In the genomic region with DNA sequence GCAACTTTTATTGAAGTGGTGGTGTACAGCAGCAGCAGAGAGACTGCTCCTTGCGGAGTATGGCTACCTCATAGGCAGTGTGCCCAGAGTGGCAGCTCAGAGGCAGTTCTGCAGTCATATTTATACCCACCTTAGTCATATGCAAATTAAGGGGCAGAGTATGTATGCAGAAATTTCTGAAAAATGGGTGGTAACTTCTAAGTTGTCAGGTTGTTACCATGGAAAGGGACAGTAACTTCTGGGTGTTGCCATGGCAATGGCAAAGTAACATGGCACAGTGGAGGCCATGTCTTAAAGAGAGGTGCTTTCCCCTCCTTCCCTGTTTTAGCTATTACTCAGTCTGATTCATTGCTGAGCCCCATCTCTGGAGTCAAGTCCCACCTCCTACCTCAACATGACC, we compare ENCODE assay signal across 11 cellular contexts. TPM values are rescaled to one million over a fixed set of nuclear protein-coding genes. Genes with fewer than 3 reads are reported as not detected.
DNase-seq lines count a peak whose midpoint lies in the region; ATAC-seq and TF ChIP-seq lines count a peak whose summit lies in the region.
"Had no signal": no experiment of that assay in that cellular context is flagged by ENCODE, and none has a peak within 500 bp of the region (broad histone marks: within the 10 kb centered on the region; RNA-seq: fewer than 3 reads in every experiment).

No MANE protein-coding gene starts in this region.

- DNase-seq in activated naive CD4-positive, alpha-beta T cell treated with Interleukin-2 at 50 U/mL for 16 hours = peak; percentile 33
- DNase-seq in activated naive CD4-positive, alpha-beta T cell (lab: John Stamatoyannopoulos, UW) = no peak
- peak; percentile 52 to 72 for DNase-seq in activated CD4-positive, alpha-beta T cell treated with anti-CD3 and anti-CD28 coated beads, Interleukin-2, amount 50 U/mL, for 48 hours
- peak; percentile 37 for DNase-seq in kidney epithelial cell (ENCODE audit: low read depth)
- peak; percentile 55 for DNase-seq in stimulated activated naive CD8-positive, alpha-beta T cell treated with anti-CD3 and anti-CD28 coated beads, Interleukin-15, Interleukin-2, amounts not matched to agents 100 U/mL and 50 U/mL, for 24 hours
- DNase-seq in gastrocnemius medialis = no peak
- no peak for DNase-seq in hippocampal formation (lab: John Stamatoyannopoulos, UW)
- DNase-seq in retina = no peak
- DNase-seq: heart left ventricle, NCI-H1092 had no signal

- TF ChIP-seq CTCF in kidney epithelial cell (IDR thresholded peaks at IDR 0.05; ENCODE audit: insufficient read depth, low read length, poor library complexity, severe bottlenecking) (no peak), gastrocnemius medialis (IDR thresholded peaks at IDR 0.05 in 4 of 5, conservative IDR thresholded peaks at IDR 0.05 in 1 of 5) (no peak)

- intact Hi-C loops in gastrocnemius medialis (cut with DNase I; ENCODE audit: low total_unique reads) = no loop called here

- H3K27me3 ChIP-seq in kidney epithelial cell (ENCODE audit: control insufficient read depth, insufficient read depth, low read length) (peaks cover 2% of the 10 kb centered on the region), gastrocnemius medialis (no peaks in the 10 kb centered on the region)
- H3K27me3 ChIP-seq: BLaER1 treated with 17β-estradiol and CSF1 and Interleukin-3, amounts not matched to agents 10 nM and 100 nM; heart left ventricle had no signal

- TF ChIP-seq POLR2A in gastrocnemius medialis (IDR thresholded peaks at IDR 0.05) = no peak

- H3K4me3 ChIP-seq in kidney epithelial cell (ENCODE audit: low read depth, low read length) (no peak overlapping the region), gastrocnemius medialis (no peak overlapping the region)
- H3K4me3 ChIP-seq: BLaER1 treated with 17β-estradiol and CSF1 and Interleukin-3, amounts not matched to agents 10 nM and 100 nM; heart left ventricle had no signal

- H3K9me3 ChIP-seq in gastrocnemius medialis = no peaks in the 10 kb centered on the region
- H3K9me3 ChIP-seq: heart left ventricle had no signal

- ATAC-seq in stimulated activated naive CD8-positive, alpha-beta T cell treated with anti-CD3 and anti-CD28 coated beads, Interleukin-15, Interleukin-2, amounts not matched to agents 100 U/mL and 50 U/mL, for 24 hours = peak; percentile 99
- no peak for ATAC-seq in gastrocnemius medialis
- ATAC-seq: heart left ventricle had no signal

- H3K27ac ChIP-seq in gastrocnemius medialis = no peak overlapping the region

- in situ Hi-C loops in gastrocnemius medialis (cut with MboI; ENCODE audit: low sequenced_read_pairs in 4 of 4) = no loop called here

- no peaks in the 10 kb centered on the region for H3K4me1 ChIP-seq in gastrocnemius medialis

- H3K36me3 ChIP-seq in kidney epithelial cell (ENCODE audit: control insufficient read depth, insufficient read depth, low read length) (no peaks in the 10 kb centered on the region), gastrocnemius medialis (no peaks in the 10 kb centered on the region)
- H3K36me3 ChIP-seq: BLaER1 treated with 17β-estradiol and CSF1 and Interleukin-3, amounts not matched to agents 10 nM and 100 nM; heart left ventricle had no signal

RNA-seq across cellular contexts. Expression of a gene that starts 53.4 kb away (rescaled TPM):
- total RNA-seq in kidney epithelial cell (0.62 and 2.6 TPM in 2 replicates), gastrocnemius medialis (10 to 100 TPM in 1 of 4 donors, 1 to 10 TPM in 3; 4.0 to 12.2 (median 8.8) TPM)

Comparison
In these comparisons a context has a peak if more than half of its experiments do, and no peak if none do; other contexts are left out.
1. DNase-seq: peak in activated naive CD4-positive, alpha-beta T cell treated with Interleukin-2 at 50 U/mL for 16 hours (single experiment), activated CD4-positive, alpha-beta T cell treated with anti-CD3 and anti-CD28 coated beads, Interleukin-2, amount 50 U/mL, for 48 hours (2 of 2), kidney epithelial cell (single experiment) and stimulated activated naive CD8-positive, alpha-beta T cell treated with anti-CD3 and anti-CD28 coated beads, Interleukin-15, Interleukin-2, amounts not matched to agents 100 U/mL and 50 U/mL, for 24 hours (single experiment); none in activated naive CD4-positive, alpha-beta T cell (0 of 4), gastrocnemius medialis (0 of 2), hippocampal formation (0 of 2) and retina (single experiment).